In genomic region chr6:39303425-39304153, GRCh38 we compare ENCODE assay signal across 12 cellular contexts. TPM values are rescaled to one million over a fixed set of nuclear protein-coding genes. Genes with fewer than 3 reads are reported as not detected.
DNase-seq lines count a peak whose midpoint lies in the region; ATAC-seq and TF ChIP-seq lines count a peak whose summit lies in the region.
"Had no signal": no experiment of that assay in that cellular context is flagged by ENCODE, and none has a peak within 500 bp of the region (broad histone marks: within the 10 kb centered on the region; RNA-seq: fewer than 3 reads in every experiment).

No MANE protein-coding gene starts in this region.

- WGBS in SK-N-SH (ENCODE audit: low lambda C conversion rate), result 67% methylated on average over 16 of the region's 30 CpGs

- no peaks in the 10 kb centered on the region for H3F3A ChIP-seq in SK-N-SH (replicated peaks; ENCODE audit: insufficient read depth)

- H3K4me3 ChIP-seq in left ventricle myocardium inferior (no peak overlapping the region), right atrium auricular region (no peak overlapping the region), SK-N-SH (ENCODE audit: low read depth in 2 of 2, low read length in 1 of 2) (0 out of 4 replicates have a peak overlapping the region, but pooled peaks of 1 of the 2 experiments have one; percentile 30), upper lobe of right lung (no peak overlapping the region)
- H3K4me3 ChIP-seq: MG63 had no signal

- H3K27me3 ChIP-seq in left ventricle myocardium inferior (ENCODE audit: low read depth), result peaks cover 41% of the 10 kb centered on the region
- H3K27me3 ChIP-seq in right atrium auricular region, result no peaks in the 10 kb centered on the region
- H3K27me3 ChIP-seq in SK-N-SH (ENCODE audit: insufficient read depth), result no peaks in the 10 kb centered on the region
- H3K27me3 ChIP-seq in upper lobe of right lung, result no peaks in the 10 kb centered on the region
- H3K27me3 ChIP-seq: MG63 had no signal

- H3K4me2 ChIP-seq in SK-N-SH, result no peak overlapping the region; the same call in 1 of the 2 replicates

- no peaks in the 10 kb centered on the region for H3K9me2 ChIP-seq in SK-N-SH

- H3K36me3 ChIP-seq in left ventricle myocardium inferior (no peaks in the 10 kb centered on the region), right atrium auricular region (no peaks in the 10 kb centered on the region), SK-N-SH (replicated peaks in 1 of 2; ENCODE audit: control insufficient read depth in 1 of 2, insufficient read depth in 2 of 2, low read length in 1 of 2) (no peaks in the 10 kb centered on the region), upper lobe of right lung (no peaks in the 10 kb centered on the region)
- H3K36me3 ChIP-seq: MG63 had no signal

- ATAC-seq in left lobe of liver (peak; percentile 11), upper lobe of right lung (no peak)

- H3K4me1 ChIP-seq in left ventricle myocardium inferior (peaks cover 3% of the 10 kb centered on the region), right atrium auricular region (peaks cover 0 to 6% of the 10 kb centered on the region in 2 donors), SK-N-SH (ENCODE audit: control insufficient read depth in 1 of 2, insufficient read depth in 2 of 2, low read depth in 1 of 2, low read length in 1 of 2) (peaks cover 0 to 2% of the 10 kb centered on the region in 2 experiments; a peak in 1 of 4 replicates), upper lobe of right lung (peaks cover 6% of the 10 kb centered on the region)

- POLR2A ChIA-PET in SK-N-SH (lab: Yijun Ruan, JAX), result no interaction called here

- TF ChIP-seq CTCF in left ventricle myocardium inferior (IDR thresholded peaks at IDR 0.05; ENCODE audit: borderline replicate concordance) (peak; percentile 25), right atrium auricular region (IDR thresholded peaks at IDR 0.05) (peak in 1 of 2 donors; percentile 2), SK-N-SH (IDR thresholded peaks at IDR 0.05) (peak; percentile 29), upper lobe of right lung (IDR thresholded peaks at IDR 0.05) (peak; percentile 4)

- H4K20me1 ChIP-seq in SK-N-SH (ENCODE audit: insufficient read depth), result no peaks in the 10 kb centered on the region

- intact Hi-C loops in left ventricle myocardium inferior (cut with micrococcal nuclease) (loop anchor here (5.0 to 10.0 kb wide), 3 partner anchors 136 to 429 kb away; no protein-coding TSS in a partner anchor), upper lobe of right lung (cut with DNase I) (loop anchor here (5.0 kb wide), 1 partner anchor 136 kb away; no protein-coding TSS in a partner anchor)

- no peak for TF ChIP-seq EP300 in SK-N-SH (IDR thresholded peaks at IDR 0.05; ENCODE audit: borderline replicate concordance in 1 of 2, low read depth in 1 of 2, low read length in 1 of 2)

- no peak for TF ChIP-seq RAD21 in SK-N-SH (IDR thresholded peaks at IDR 0.05; ENCODE audit: low read length)

- no peak overlapping the region for H3K27ac ChIP-seq in left ventricle myocardium inferior (replicated peaks)
- no peak overlapping the region for H3K27ac ChIP-seq in right atrium auricular region
- H3K27ac ChIP-seq in SK-N-SH (ENCODE audit: low read depth in 2 of 2, low read length in 1 of 2), result no peak overlapping the region
- H3K27ac ChIP-seq in upper lobe of right lung, result no peak overlapping the region

- CTCF ChIA-PET in SK-N-SH (lab: Yijun Ruan, JAX), result interaction anchor here (0.6 to 16.6 kb wide), 51 partner anchors 10 to 431 kb away, joined by 3 to 457 read pairs (median 5); partner anchors contain the start of genes KCNK16 and KCNK17

- H3K9me3 ChIP-seq in left ventricle myocardium inferior (replicated peaks) (peaks cover 5% of the 10 kb centered on the region), right atrium auricular region (no peaks in the 10 kb centered on the region), SK-N-SH (no peaks in the 10 kb centered on the region), upper lobe of right lung (no peaks in the 10 kb centered on the region)
- H3K9me3 ChIP-seq: MG63 had no signal

- H2AFZ ChIP-seq in SK-N-SH (ENCODE audit: low read depth), result no peak overlapping the region

- no peaks in the 10 kb centered on the region for H3K79me2 ChIP-seq in SK-N-SH (ENCODE audit: insufficient read depth)

- H3K9ac ChIP-seq in SK-N-SH, result no peak overlapping the region

- DNase-seq in left ventricle myocardium inferior (no peak), right atrium auricular region (ENCODE audit: low spot score) (no peak), SK-N-SH (no peak), left lobe of liver (ENCODE audit: low spot score) (no peak), upper lobe of right lung (no peak), DMS153 (lab: John Stamatoyannopoulos, UW) (no peak), NCI-H524 treated with DMSO at 0.1 percent for 48 hours (lab: John Stamatoyannopoulos, UW) (no peak), D341Med (ENCODE audit: low spot score) (no peak)

TF ChIP-seq in SK-N-SH, 30 proteins besides CTCF, POLR2A, EP300 and RAD21 (continues in another document):
- TF ChIP-seq FOSL2 (IDR thresholded peaks at IDR 0.05; ENCODE audit: borderline replicate concordance, low read depth) (no peak), GABPA (IDR thresholded peaks at IDR 0.05; ENCODE audit: low read depth) (no peak), RFX5 (IDR thresholded peaks at IDR 0.05; ENCODE audit: low read length) (no peak), GATA2 (CRISPR knock-in tag; IDR thresholded peaks at IDR 0.05) (no peak), NFIC (IDR thresholded peaks at IDR 0.05; ENCODE audit: borderline replicate concordance) (no peak), REST (IDR thresholded peaks at IDR 0.05; ENCODE audit: low read depth, low read length) (no peak), TEAD4 (IDR thresholded peaks at IDR 0.05; ENCODE audit: borderline replicate concordance, insufficient read depth) (no peak), FOXM1 (IDR thresholded peaks at IDR 0.05; ENCODE audit: low read depth) (no peak), ZBTB33 (IDR thresholded peaks at IDR 0.05; ENCODE audit: borderline replicate concordance, low read depth) (no peak), USF2 (IDR thresholded peaks at IDR 0.05; ENCODE audit: borderline replicate concordance, low read depth, low read length) (no peak)

RNA-seq across cellular contexts. Expression of gene KCNK17, which starts 10.6 kb away (rescaled TPM):
- total RNA-seq in left ventricle myocardium inferior, result 0.52 TPM
- total RNA-seq in right atrium auricular region, result 1 to 10 TPM in 1 of 2 donors, under 1 TPM in 1; 0.98 to 1.3 TPM
- polyA plus RNA-seq in SK-N-SH (2012; rRNA removed), result not detected in 2 replicates
- not detected in 2 replicates for polyA plus RNA-seq in SK-N-SH (2012; cell fraction: cytosol; rRNA removed)
- polyA plus RNA-seq in SK-N-SH (2012; cell fraction: nucleus; rRNA removed), result not detected in 2 replicates
- 1.2 TPM for total RNA-seq in left lobe of liver
- total RNA-seq in upper lobe of right lung, result 3.7 TPM
- total RNA-seq: smooth muscle cell had no signal
- polyA plus RNA-seq: smooth muscle cell had no signal

RNA-seq across cellular contexts. Expression of gene KCNK16, which starts 18.9 kb away (rescaled TPM):
- not detected for total RNA-seq in left ventricle myocardium inferior
- total RNA-seq in right atrium auricular region, result not detected
- polyA plus RNA-seq in SK-N-SH (2012; rRNA removed), result not detected in 2 replicates
- polyA plus RNA-seq in SK-N-SH (2012; cell fraction: cytosol; rRNA removed), result not detected in 2 replicates
- not detected in 2 replicates for polyA plus RNA-seq in SK-N-SH (2012; cell fraction: nucleus; rRNA removed)
- total RNA-seq in left lobe of liver, result not detected
- not detected for total RNA-seq in upper lobe of right lung
- total RNA-seq: HT-29, smooth muscle cell, urinary bladder had no signal
- polyA plus RNA-seq: smooth muscle cell, urinary bladder had no signal
